8 cellular contexts compared by ENCODE assay signal in the genomic region with DNA sequence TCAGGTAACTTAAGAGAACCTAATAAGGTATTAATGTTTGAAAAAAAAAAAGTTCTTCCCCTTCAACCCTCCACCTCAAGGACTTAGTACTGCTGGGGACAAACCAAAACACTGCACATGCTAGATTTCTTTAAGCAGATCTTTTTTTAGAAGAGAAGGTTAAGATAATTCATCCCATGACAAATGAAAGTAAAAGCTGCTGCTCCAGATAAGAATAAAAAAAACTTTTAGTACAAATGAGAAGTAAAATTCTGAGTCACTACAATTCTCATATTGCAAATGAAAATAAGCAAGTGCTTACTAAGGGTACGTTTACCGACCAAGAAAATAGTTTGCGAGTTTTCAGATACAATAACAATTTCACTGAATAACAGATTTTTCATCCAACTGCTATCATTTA. TPM values are rescaled to one million over a fixed set of nuclear protein-coding genes. Genes with fewer than 3 reads are reported as not detected.
DNase-seq lines count a peak whose midpoint lies in the region; ATAC-seq and TF ChIP-seq lines count a peak whose summit lies in the region.

No MANE protein-coding gene starts in this region.

- POLR2A ChIA-PET in GM10248 (lab: Yijun Ruan, JAX): interaction anchor here (0.6 kb wide), 1 partner anchor 97 kb away, joined by 5 read pairs; no protein-coding TSS in a partner anchor

- CTCF ChIA-PET in GM10248 (lab: Yijun Ruan, JAX): interaction anchor here (1.6 to 2.0 kb wide), 5 partner anchors 9 to 469 kb away, joined by 4 to 9 read pairs (median 7); no protein-coding TSS in a partner anchor

- no peak for TF ChIP-seq CTCF in GM10248 (IDR thresholded peaks at IDR 0.05; ENCODE audit: control extremely low read depth, extremely low read depth, low read depth, missing control alignments)

- H3K36me3 ChIP-seq in MG63: no peaks in the 10 kb centered on the region

- H3K27me3 ChIP-seq in MG63: no peaks in the 10 kb centered on the region

- peak; percentile 58 for DNase-seq in GM10248 (ENCODE audit: extremely low spot score)
- DNase-seq in left ventricle myocardium superior: no peak
- DNase-seq in MG63: no peak
- DNase-seq in activated CD4-positive, alpha-beta T cell treated with anti-CD3 and anti-CD28 coated beads, Interleukin-2, amount 50 U/mL, for 48 hours: no peak
- no peak for DNase-seq in DMS53 (lab: John Stamatoyannopoulos, UW)
- no peak for DNase-seq in SK-N-DZ (ENCODE audit: low spot score)

- no peaks in the 10 kb centered on the region for H3K9me3 ChIP-seq in MG63

- H3K4me3 ChIP-seq in MG63: no peak overlapping the region

- intact Hi-C loops in left ventricle myocardium superior (cut with micrococcal nuclease): no loop called here

- ATAC-seq in GM21367 (IDR thresholded peaks at IDR 0.05; ENCODE audit: unreplicated experiment) (peak; percentile 75), HG03442 (IDR thresholded peaks at IDR 0.05; ENCODE audit: unreplicated experiment) (peak; percentile 82), left ventricle myocardium superior (peak; percentile 55)

RNA-seq across cellular contexts. Expression of a gene that starts 8.9 kb away (rescaled TPM):
- 24.1 TPM for total RNA-seq in left ventricle myocardium superior
- 31.9 and 33.1 TPM in 2 replicates for total RNA-seq in MG63 (2014; rRNA removed; shearing (Covaris generic); ENCODE audit: low replicate concordance)
- 8.2 and 18.5 TPM in 2 replicates for polyA plus RNA-seq in SK-N-DZ (2014; cell fraction: cytosol; rRNA removed)
- polyA plus RNA-seq in SK-N-DZ (2014; cell fraction: nucleus; rRNA removed): 21.9 and 23.3 TPM in 2 replicates
